8 cellular contexts compared by ENCODE assay signal in the genomic region with DNA sequence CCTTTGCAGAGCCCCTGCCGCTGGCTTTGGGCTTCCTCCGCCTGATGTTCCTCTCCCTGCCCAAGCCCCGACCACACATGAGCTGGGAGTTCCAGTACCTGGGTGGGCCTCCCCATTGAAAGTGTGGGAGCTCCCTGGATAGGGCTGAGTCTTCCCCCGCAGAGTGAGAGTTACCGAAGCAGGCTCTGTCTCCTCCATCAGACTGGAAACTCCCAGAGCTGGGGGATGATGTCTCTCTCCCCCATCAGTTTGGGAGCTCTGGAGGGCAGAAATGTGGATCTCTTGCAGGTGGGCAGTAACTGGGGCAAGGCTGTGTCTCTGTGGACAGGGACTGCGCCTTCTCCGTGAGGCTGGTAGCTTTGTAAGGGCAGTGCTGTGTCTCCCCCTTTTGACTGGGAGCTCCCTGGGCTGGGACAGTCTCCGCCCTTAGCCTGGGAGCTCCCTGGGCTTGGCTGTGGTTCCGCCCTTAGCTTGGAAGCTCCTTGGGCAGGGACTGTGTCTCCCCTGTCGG. TPM values are rescaled to one million over a fixed set of nuclear protein-coding genes. Genes with fewer than 3 reads are reported as not detected.
DNase-seq lines count a peak whose midpoint lies in the region; ATAC-seq and TF ChIP-seq lines count a peak whose summit lies in the region.

No MANE protein-coding gene starts in this region.

- H4K20me1 ChIP-seq in OCI-LY1 (ENCODE audit: insufficient read depth, low read length) = no peaks in the 10 kb centered on the region

- TF ChIP-seq CTCF in OCI-LY1 (IDR thresholded peaks at IDR 0.05; ENCODE audit: low read length) (no peak), left lung (IDR thresholded peaks at IDR 0.05) (no peak), suprapubic skin (IDR thresholded peaks at IDR 0.05) (no peak)

- peak overlapping the region; percentile 99 for H3K4me2 ChIP-seq in OCI-LY1 (ENCODE audit: low read length)

- H3K4me1 ChIP-seq in OCI-LY1 (ENCODE audit: insufficient read depth, low read length, severe bottlenecking) (peaks cover 17% of the 10 kb centered on the region), left lung (peaks cover 9 to 20% of the 10 kb centered on the region in 2 donors), suprapubic skin (peaks cover 27% of the 10 kb centered on the region)

- H3K9me2 ChIP-seq in OCI-LY1 (ENCODE audit: low read depth, low read length) = no peaks in the 10 kb centered on the region

- ATAC-seq in left lung (peak; percentile 16), HG02840 (IDR thresholded peaks at IDR 0.05; ENCODE audit: low FRiP score, unreplicated experiment) (no peak), HG03108 (IDR thresholded peaks at IDR 0.05; ENCODE audit: unreplicated experiment) (no peak)

- peak; percentile 69 for DNase-seq in G401 (ENCODE audit: low spot score)
- no peak for DNase-seq in left lung
- DNase-seq in suprapubic skin (ENCODE audit: low spot score in 2 of 2) = peak in 1 of 2 donors; percentile 65
- no peak for DNase-seq in ureter (ENCODE audit: low spot score)

- H2AFZ ChIP-seq in OCI-LY1 (ENCODE audit: low read length) = no peak overlapping the region

- 0% methylated on average over 1 of the region's 10 CpGs for WGBS in suprapubic skin

- H3K36me3 ChIP-seq in OCI-LY1 (ENCODE audit: insufficient read depth, low read length) = peaks cover 33% of the 10 kb centered on the region
- H3K36me3 ChIP-seq in left lung = peaks cover 0 to 38% of the 10 kb centered on the region in 2 donors
- H3K36me3 ChIP-seq in suprapubic skin = peaks cover 34% of the 10 kb centered on the region

- in situ Hi-C loops in G401 (cut with HindIII; ENCODE audit: low sequenced_read_pairs) = no loop called here

- no peak for TF ChIP-seq EP300 in suprapubic skin (IDR thresholded peaks at IDR 0.05)

- H3K4me3 ChIP-seq in OCI-LY1 (ENCODE audit: low read depth, low read length, poor library complexity, severe bottlenecking) = peak overlapping the region; percentile 89
- peak overlapping the region; percentile 79 to 89 for H3K4me3 ChIP-seq in left lung
- peak overlapping the region; percentile 83 for H3K4me3 ChIP-seq in suprapubic skin

- peaks cover 7% of the 10 kb centered on the region for H3K79me2 ChIP-seq in OCI-LY1 (ENCODE audit: insufficient read depth, low read length)

- H3K27me3 ChIP-seq in OCI-LY1 (ENCODE audit: insufficient read depth, low read length) (no peaks in the 10 kb centered on the region), left lung (no peaks in the 10 kb centered on the region), suprapubic skin (no peaks in the 10 kb centered on the region)

- intact Hi-C loops in left lung (cut with DNase I) = no loop called here

- no peaks in the 10 kb centered on the region for H3K9me3 ChIP-seq in OCI-LY1 (ENCODE audit: low read length)
- no peaks in the 10 kb centered on the region for H3K9me3 ChIP-seq in left lung
- H3K9me3 ChIP-seq in suprapubic skin = no peaks in the 10 kb centered on the region

- no peak overlapping the region for H3K27ac ChIP-seq in OCI-LY1 (ENCODE audit: low read depth, low read length, poor library complexity, severe bottlenecking)
- peak overlapping the region; percentile 29 for H3K27ac ChIP-seq in cingulate gyrus (ENCODE audit: low read depth, low read length)
- peak overlapping the region; percentile 19 to 86 for H3K27ac ChIP-seq in left lung
- H3K27ac ChIP-seq in suprapubic skin = peak overlapping the region; percentile 90

- TF ChIP-seq POLR2A in suprapubic skin (IDR thresholded peaks at IDR 0.05) = no peak

- H3K9ac ChIP-seq in OCI-LY1 (ENCODE audit: low read length) = peak overlapping the region; percentile 82

- no peaks in the 10 kb centered on the region for H3F3A ChIP-seq in OCI-LY1 (ENCODE audit: insufficient read depth, low read length)

RNA-seq across cellular contexts. Expression of a gene that starts 0.8 kb away (rescaled TPM):
- total RNA-seq in G401 (2014; rRNA removed; shearing (Covaris generic)) = 33.2 and 38.2 TPM in 2 replicates
- total RNA-seq in left lung = 10 to 100 TPM; 20.2 to 32.5 TPM
- total RNA-seq in suprapubic skin = 10 to 100 TPM; 38.3 to 52.3 (median 46.2) TPM
- 30.0 TPM for total RNA-seq in ureter

RNA-seq across cellular contexts. Expression of a gene that starts 14.9 kb away (rescaled TPM):
- total RNA-seq in G401 (2014; rRNA removed; shearing (Covaris generic)) = 0.92 TPM in 1 of 2 replicates, not detected in the other
- total RNA-seq in left lung (10 to 100 TPM in 1 of 2 donors, 1 to 10 TPM in 1; 1.3 to 17.9 TPM), suprapubic skin (10 to 100 TPM in 1 of 4 donors, 1 to 10 TPM in 3; 2.3 to 10.6 (median 5.7) TPM), ureter (7.9 TPM)

RNA-seq across cellular contexts. Expression of a gene that starts 47.1 kb away (rescaled TPM):
- 11.9 and 17.5 TPM in 2 replicates for total RNA-seq in G401 (2014; rRNA removed; shearing (Covaris generic))
- total RNA-seq in left lung = 10 to 100 TPM; 30.8 to 33.7 TPM
- total RNA-seq in suprapubic skin = 10 to 100 TPM; 48.0 to 94.9 (median 66.7) TPM
- total RNA-seq in ureter = 57.2 TPM

RNA-seq across cellular contexts. Expression of a gene that starts 47.2 kb away (rescaled TPM):
- 2.9 and 6.6 TPM in 2 replicates for total RNA-seq in G401 (2014; rRNA removed; shearing (Covaris generic))
- total RNA-seq in left lung (1 to 10 TPM; 3.7 to 4.2 TPM), suprapubic skin (10 to 100 TPM in 2 of 4 donors, 1 to 10 TPM in 2; 7.6 to 23.0 (median 9.9) TPM), ureter (3.3 TPM)

RNA-seq across cellular contexts. Expression of a gene that starts 53.0 kb away (rescaled TPM):
- total RNA-seq in G401 (2014; rRNA removed; shearing (Covaris generic)) = 1.8 and 6.0 TPM in 2 replicates
- total RNA-seq in left lung (10 to 100 TPM; 16.3 to 17.4 TPM), suprapubic skin (10 to 100 TPM in 2 of 4 donors, 1 to 10 TPM in 2; 6.8 to 13.2 (median 10.1) TPM), ureter (16.4 TPM)
